Comparison of ENCODE assay signal across 2 cellular contexts in genomic region chr13:112115403-112116091, GRCh38.
TF ChIP-seq lines count a peak whose summit lies in the region.

No MANE protein-coding gene starts in this region.

TF ChIP-seq in A549, 52 proteins besides CTCF, POLR2A, EP300 and RAD21:
- no peak for TF ChIP-seq HEYL (CRISPR knock-in tag; IDR thresholded peaks at IDR 0.05)
- TF ChIP-seq MAFK (IDR thresholded peaks at IDR 0.05; ENCODE audit: partially characterized antibody) = peak; percentile 58

TF ChIP-seq in GM23338, 12 proteins besides CTCF, POLR2A, EP300 and RAD21:
- TF ChIP-seq STAT1 (IDR thresholded peaks at IDR 0.05; ENCODE audit: unreplicated experiment) (no peak), REST (IDR thresholded peaks at IDR 0.05; ENCODE audit: unreplicated experiment) (no peak), POLR2AphosphoS5 (IDR thresholded peaks at IDR 0.05; ENCODE audit: low read depth) (no peak), ZNF462 (CRISPR knock-in tag; IDR thresholded peaks at IDR 0.05) (no peak), ZNF331 (CRISPR knock-in tag; IDR thresholded peaks at IDR 0.05; ENCODE audit: low read depth) (no peak), CREB1 (CRISPR knock-in tag; IDR thresholded peaks at IDR 0.05; ENCODE audit: low read depth) (no peak), EZH2 (IDR thresholded peaks at IDR 0.05; ENCODE audit: low read depth, unreplicated experiment) (no peak), NANOG (IDR thresholded peaks at IDR 0.05; ENCODE audit: borderline replicate concordance) (no peak), ETS1 (IDR thresholded peaks at IDR 0.05) (no peak), EZH2phosphoT487 (IDR thresholded peaks at IDR 0.05; ENCODE audit: unreplicated experiment) (no peak), JUNB (IDR thresholded peaks at IDR 0.05; ENCODE audit: unreplicated experiment) (no peak), ZNF114 (CRISPR knock-in tag; IDR thresholded peaks at IDR 0.05) (no peak)
